ENCODE assay signal across 1 cellular context in the genomic region with DNA sequence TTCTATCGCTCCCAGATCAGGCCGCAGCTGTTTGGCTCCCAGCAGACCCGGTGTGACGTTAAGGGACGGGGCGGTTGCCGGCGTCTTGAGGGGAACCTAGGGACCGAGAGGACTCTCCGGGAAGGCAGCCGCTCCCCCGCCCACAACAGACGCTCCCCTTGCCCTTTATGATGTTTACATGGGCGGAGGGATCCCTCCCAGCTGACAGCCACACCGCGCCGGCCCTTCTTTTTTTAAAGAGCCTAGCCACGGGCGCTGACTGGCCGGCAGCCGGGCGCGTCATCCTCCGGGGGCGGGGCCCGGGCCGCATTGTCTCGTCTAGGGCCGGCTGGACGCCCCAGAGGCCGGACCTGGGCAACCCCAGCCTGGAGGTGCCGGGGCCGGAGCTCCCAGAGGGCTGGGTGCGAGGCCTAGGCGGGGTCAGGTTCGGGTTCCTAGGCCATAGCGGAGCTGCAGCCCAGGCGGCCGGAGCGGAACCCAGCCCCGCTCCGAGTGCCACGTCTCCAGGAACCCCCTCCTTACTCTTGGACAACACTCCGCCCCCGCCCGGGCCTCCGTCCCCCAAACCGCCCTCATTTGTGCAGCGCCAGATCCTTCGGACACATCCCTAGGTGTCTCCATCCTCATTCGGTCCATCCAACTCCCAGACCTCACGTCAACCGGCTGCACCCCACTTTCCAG.
A peak's percentile ranks its signal among the peaks of the same experiment; 100 is the strongest.
TF ChIP-seq lines count a peak whose summit lies in the region.

Gene PCAT6 (plus strand): TSS at position 340 of the 681 bp plus-strand sequence.

TF ChIP-seq in K562, 482 proteins besides CTCF, POLR2A, EP300 and RAD21 (continued from another document and continues in another):
- TF ChIP-seq, protein P1, sequence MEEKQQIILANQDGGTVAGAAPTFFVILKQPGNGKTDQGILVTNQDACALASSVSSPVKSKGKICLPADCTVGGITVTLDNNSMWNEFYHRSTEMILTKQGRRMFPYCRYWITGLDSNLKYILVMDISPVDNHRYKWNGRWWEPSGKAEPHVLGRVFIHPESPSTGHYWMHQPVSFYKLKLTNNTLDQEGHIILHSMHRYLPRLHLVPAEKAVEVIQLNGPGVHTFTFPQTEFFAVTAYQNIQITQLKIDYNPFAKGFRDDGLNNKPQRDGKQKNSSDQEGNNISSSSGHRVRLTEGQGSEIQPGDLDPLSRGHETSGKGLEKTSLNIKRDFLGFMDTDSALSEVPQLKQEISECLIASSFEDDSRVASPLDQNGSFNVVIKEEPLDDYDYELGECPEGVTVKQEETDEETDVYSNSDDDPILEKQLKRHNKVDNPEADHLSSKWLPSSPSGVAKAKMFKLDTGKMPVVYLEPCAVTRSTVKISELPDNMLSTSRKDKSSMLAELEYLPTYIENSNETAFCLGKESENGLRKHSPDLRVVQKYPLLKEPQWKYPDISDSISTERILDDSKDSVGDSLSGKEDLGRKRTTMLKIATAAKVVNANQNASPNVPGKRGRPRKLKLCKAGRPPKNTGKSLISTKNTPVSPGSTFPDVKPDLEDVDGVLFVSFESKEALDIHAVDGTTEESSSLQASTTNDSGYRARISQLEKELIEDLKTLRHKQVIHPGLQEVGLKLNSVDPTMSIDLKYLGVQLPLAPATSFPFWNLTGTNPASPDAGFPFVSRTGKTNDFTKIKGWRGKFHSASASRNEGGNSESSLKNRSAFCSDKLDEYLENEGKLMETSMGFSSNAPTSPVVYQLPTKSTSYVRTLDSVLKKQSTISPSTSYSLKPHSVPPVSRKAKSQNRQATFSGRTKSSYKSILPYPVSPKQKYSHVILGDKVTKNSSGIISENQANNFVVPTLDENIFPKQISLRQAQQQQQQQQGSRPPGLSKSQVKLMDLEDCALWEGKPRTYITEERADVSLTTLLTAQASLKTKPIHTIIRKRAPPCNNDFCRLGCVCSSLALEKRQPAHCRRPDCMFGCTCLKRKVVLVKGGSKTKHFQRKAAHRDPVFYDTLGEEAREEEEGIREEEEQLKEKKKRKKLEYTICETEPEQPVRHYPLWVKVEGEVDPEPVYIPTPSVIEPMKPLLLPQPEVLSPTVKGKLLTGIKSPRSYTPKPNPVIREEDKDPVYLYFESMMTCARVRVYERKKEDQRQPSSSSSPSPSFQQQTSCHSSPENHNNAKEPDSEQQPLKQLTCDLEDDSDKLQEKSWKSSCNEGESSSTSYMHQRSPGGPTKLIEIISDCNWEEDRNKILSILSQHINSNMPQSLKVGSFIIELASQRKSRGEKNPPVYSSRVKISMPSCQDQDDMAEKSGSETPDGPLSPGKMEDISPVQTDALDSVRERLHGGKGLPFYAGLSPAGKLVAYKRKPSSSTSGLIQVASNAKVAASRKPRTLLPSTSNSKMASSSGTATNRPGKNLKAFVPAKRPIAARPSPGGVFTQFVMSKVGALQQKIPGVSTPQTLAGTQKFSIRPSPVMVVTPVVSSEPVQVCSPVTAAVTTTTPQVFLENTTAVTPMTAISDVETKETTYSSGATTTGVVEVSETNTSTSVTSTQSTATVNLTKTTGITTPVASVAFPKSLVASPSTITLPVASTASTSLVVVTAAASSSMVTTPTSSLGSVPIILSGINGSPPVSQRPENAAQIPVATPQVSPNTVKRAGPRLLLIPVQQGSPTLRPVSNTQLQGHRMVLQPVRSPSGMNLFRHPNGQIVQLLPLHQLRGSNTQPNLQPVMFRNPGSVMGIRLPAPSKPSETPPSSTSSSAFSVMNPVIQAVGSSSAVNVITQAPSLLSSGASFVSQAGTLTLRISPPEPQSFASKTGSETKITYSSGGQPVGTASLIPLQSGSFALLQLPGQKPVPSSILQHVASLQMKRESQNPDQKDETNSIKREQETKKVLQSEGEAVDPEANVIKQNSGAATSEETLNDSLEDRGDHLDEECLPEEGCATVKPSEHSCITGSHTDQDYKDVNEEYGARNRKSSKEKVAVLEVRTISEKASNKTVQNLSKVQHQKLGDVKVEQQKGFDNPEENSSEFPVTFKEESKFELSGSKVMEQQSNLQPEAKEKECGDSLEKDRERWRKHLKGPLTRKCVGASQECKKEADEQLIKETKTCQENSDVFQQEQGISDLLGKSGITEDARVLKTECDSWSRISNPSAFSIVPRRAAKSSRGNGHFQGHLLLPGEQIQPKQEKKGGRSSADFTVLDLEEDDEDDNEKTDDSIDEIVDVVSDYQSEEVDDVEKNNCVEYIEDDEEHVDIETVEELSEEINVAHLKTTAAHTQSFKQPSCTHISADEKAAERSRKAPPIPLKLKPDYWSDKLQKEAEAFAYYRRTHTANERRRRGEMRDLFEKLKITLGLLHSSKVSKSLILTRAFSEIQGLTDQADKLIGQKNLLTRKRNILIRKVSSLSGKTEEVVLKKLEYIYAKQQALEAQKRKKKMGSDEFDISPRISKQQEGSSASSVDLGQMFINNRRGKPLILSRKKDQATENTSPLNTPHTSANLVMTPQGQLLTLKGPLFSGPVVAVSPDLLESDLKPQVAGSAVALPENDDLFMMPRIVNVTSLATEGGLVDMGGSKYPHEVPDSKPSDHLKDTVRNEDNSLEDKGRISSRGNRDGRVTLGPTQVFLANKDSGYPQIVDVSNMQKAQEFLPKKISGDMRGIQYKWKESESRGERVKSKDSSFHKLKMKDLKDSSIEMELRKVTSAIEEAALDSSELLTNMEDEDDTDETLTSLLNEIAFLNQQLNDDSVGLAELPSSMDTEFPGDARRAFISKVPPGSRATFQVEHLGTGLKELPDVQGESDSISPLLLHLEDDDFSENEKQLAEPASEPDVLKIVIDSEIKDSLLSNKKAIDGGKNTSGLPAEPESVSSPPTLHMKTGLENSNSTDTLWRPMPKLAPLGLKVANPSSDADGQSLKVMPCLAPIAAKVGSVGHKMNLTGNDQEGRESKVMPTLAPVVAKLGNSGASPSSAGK (IDR thresholded peaks at IDR 0.05): peak; percentile 1; the same call in 1 of the 2 replicates
- TF ChIP-seq, protein P2, sequence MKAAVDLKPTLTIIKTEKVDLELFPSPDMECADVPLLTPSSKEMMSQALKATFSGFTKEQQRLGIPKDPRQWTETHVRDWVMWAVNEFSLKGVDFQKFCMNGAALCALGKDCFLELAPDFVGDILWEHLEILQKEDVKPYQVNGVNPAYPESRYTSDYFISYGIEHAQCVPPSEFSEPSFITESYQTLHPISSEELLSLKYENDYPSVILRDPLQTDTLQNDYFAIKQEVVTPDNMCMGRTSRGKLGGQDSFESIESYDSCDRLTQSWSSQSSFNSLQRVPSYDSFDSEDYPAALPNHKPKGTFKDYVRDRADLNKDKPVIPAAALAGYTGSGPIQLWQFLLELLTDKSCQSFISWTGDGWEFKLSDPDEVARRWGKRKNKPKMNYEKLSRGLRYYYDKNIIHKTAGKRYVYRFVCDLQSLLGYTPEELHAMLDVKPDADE (conservative IDR thresholded peaks at IDR 0.05; ENCODE audit: control insufficient read depth, low read depth, low read length): peak; percentile 96
- TF ChIP-seq ZNF431 (CRISPR knock-in tag; IDR thresholded peaks at IDR 0.05) (peak; percentile 40; the same call in 1 of the 2 replicates), ZNF695 (CRISPR knock-in tag; IDR thresholded peaks at IDR 0.05) (no peak), SP1 (CRISPR knock-in tag; IDR thresholded peaks at IDR 0.05) (peak; percentile 97), BHLHE40 (IDR thresholded peaks at IDR 0.05; ENCODE audit: low read length) (peak; percentile 51; the same call in 1 of the 2 replicates), ZNF239 (CRISPR knock-in tag; IDR thresholded peaks at IDR 0.05) (no peak), ARID4B (CRISPR knock-in tag; IDR thresholded peaks at IDR 0.05) (peak; percentile 100), ZNF146 (CRISPR knock-in tag; IDR thresholded peaks at IDR 0.05; ENCODE audit: unreplicated experiment) (no peak), TEAD1 (CRISPR knock-in tag; IDR thresholded peaks at IDR 0.05) (peak in 1 of 2 experiments; percentile 47; a peak in 1 of 4 replicates), ZSCAN32 (CRISPR knock-in tag; IDR thresholded peaks at IDR 0.05) (no peak), NFYB (IDR thresholded peaks at IDR 0.05; ENCODE audit: extremely low read depth, insufficient read length) (peak; percentile 70), POLR2AphosphoS5 (IDR thresholded peaks at IDR 0.05; ENCODE audit: control insufficient read depth, insufficient read depth, low read depth, low read length) (peak; percentile 83), FOSL1 (tag; conservative IDR thresholded peaks at IDR 0.05) (peak; percentile 59), ASH1L (IDR thresholded peaks at IDR 0.05; ENCODE audit: borderline replicate concordance, low read depth, partially characterized antibody) (no peak), MEIS2 (IDR thresholded peaks at IDR 0.05; ENCODE audit: partially characterized antibody) (peak; percentile 50), HDAC3 (IDR thresholded peaks at IDR 0.05; ENCODE audit: borderline replicate concordance, partially characterized antibody) (peak; percentile 73), ELF4 (CRISPR knock-in tag; IDR thresholded peaks at IDR 0.05) (0 out of 2 replicates have a peak, but pooled peaks have one; percentile 4), SP2 (IDR thresholded peaks at IDR 0.05; ENCODE audit: extremely low read depth, low read depth, low read length, poor library complexity, severe bottlenecking) (no peak), ETV5 (CRISPR knock-in tag; IDR thresholded peaks at IDR 0.05; ENCODE audit: low read depth) (no peak; the same call in 1 of the 2 replicates), ELF1 (tag; IDR thresholded peaks at IDR 0.05) (peak; percentile 22; the same call in 1 of the 2 replicates), ZNF785 (CRISPR knock-in tag; IDR thresholded peaks at IDR 0.05) (no peak), ZBTB2 (IDR thresholded peaks at IDR 0.05) (no peak; the same call in 1 of the 2 replicates), ATF7 (IDR thresholded peaks at IDR 0.05) (peak; percentile 93), HOXB6 (CRISPR knock-in tag; IDR thresholded peaks at IDR 0.05; ENCODE audit: borderline replicate concordance) (no peak)
- TF ChIP-seq, protein P3, sequence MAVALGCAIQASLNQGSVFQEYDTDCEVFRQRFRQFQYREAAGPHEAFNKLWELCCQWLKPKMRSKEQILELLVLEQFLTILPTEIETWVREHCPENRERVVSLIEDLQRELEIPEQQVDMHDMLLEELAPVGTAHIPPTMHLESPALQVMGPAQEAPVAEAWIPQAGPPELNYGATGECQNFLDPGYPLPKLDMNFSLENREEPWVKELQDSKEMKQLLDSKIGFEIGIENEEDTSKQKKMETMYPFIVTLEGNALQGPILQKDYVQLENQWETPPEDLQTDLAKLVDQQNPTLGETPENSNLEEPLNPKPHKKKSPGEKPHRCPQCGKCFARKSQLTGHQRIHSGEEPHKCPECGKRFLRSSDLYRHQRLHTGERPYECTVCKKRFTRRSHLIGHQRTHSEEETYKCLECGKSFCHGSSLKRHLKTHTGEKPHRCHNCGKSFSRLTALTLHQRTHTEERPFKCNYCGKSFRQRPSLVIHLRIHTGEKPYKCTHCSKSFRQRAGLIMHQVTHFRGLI (CRISPR knock-in tag; IDR thresholded peaks at IDR 0.05): no peak
- TF ChIP-seq, protein P4, sequence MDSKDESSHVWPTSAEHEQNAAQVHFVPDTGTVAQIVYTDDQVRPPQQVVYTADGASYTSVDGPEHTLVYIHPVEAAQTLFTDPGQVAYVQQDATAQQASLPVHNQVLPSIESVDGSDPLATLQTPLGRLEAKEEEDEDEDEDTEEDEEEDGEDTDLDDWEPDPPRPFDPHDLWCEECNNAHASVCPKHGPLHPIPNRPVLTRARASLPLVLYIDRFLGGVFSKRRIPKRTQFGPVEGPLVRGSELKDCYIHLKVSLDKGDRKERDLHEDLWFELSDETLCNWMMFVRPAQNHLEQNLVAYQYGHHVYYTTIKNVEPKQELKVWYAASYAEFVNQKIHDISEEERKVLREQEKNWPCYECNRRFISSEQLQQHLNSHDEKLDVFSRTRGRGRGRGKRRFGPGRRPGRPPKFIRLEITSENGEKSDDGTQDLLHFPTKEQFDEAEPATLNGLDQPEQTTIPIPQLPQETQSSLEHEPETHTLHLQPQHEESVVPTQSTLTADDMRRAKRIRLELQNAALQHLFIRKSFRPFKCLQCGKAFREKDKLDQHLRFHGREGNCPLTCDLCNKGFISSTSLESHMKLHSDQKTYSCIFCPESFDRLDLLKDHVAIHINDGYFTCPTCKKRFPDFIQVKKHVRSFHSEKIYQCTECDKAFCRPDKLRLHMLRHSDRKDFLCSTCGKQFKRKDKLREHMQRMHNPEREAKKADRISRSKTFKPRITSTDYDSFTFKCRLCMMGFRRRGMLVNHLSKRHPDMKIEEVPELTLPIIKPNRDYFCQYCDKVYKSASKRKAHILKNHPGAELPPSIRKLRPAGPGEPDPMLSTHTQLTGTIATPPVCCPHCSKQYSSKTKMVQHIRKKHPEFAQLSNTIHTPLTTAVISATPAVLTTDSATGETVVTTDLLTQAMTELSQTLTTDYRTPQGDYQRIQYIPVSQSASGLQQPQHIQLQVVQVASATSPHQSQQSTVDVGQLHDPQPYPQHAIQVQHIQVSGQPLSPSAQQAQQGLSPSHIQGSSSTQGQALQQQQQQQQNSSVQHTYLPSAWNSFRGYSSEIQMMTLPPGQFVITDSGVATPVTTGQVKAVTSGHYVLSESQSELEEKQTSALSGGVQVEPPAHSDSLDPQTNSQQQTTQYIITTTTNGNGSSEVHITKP (IDR thresholded peaks at IDR 0.05; ENCODE audit: partially characterized antibody): peak; percentile 21
